Comparison of ENCODE assay signal across 10 cellular contexts in genomic region chr9:928363-929042, GRCh38. TPM values are rescaled to one million over a fixed set of nuclear protein-coding genes. Genes with fewer than 3 reads are reported as not detected.
DNase-seq lines count a peak whose midpoint lies in the region; ATAC-seq and TF ChIP-seq lines count a peak whose summit lies in the region.
"Had no signal": no experiment of that assay in that cellular context is flagged by ENCODE, and none has a peak within 500 bp of the region (broad histone marks: within the 10 kb centered on the region; RNA-seq: fewer than 3 reads in every experiment).

No MANE protein-coding gene starts in this region.

- peak; percentile 47 for DNase-seq in Daoy (ENCODE audit: low read depth)
- DNase-seq in fibroblast of villous mesenchyme (ENCODE audit: low read depth) = no peak
- DNase-seq in effector memory CD8-positive, alpha-beta T cell = no peak
- DNase-seq in NCI-H1105 (lab: John Stamatoyannopoulos, UW) = no peak
- DNase-seq in ovary = no peak
- DNase-seq in SHP77 treated with DMSO at 0.1 percent for 48 hours (lab: John Stamatoyannopoulos, UW) = no peak

- H2AFZ ChIP-seq in Loucy (ENCODE audit: low read length) = no peak overlapping the region

- ATAC-seq in GM19463 (IDR thresholded peaks at IDR 0.05; ENCODE audit: unreplicated experiment) = peak; percentile 75
- no peak for ATAC-seq in effector memory CD8-positive, alpha-beta T cell (replicated peaks)

- no peaks in the 10 kb centered on the region for H4K20me1 ChIP-seq in Loucy (ENCODE audit: insufficient read depth, low read length, poor library complexity, severe bottlenecking)

- TF ChIP-seq POLR2A in ovary (IDR thresholded peaks at IDR 0.05) = no peak

- H3K36me3 Mint-ChIP-seq in effector memory CD8-positive, alpha-beta T cell (ENCODE audit: insufficient read depth) = no peaks in the 10 kb centered on the region

- no peak for TF ChIP-seq EP300 in ovary (IDR thresholded peaks at IDR 0.05)

- intact Hi-C loops in ovary (cut with DNase I) = no loop called here

- H3K36me3 ChIP-seq in Loucy (ENCODE audit: insufficient read depth, low read length) (no peaks in the 10 kb centered on the region), ovary (no peaks in the 10 kb centered on the region)

- H3K79me2 ChIP-seq in Loucy (ENCODE audit: insufficient read depth, low read length) = no peaks in the 10 kb centered on the region

- no peak overlapping the region for H3K27ac ChIP-seq in ovary

- no peak overlapping the region for H3K4me3 Mint-ChIP-seq in effector memory CD8-positive, alpha-beta T cell
- H3K4me3 Mint-ChIP-seq: T-helper 1 cell treated with Interleukin-12 subunit alpha and Interleukin-12 subunit beta and Interleukin-4 antibody, amounts not matched to agents 30 μg/mL and 1 μg/mL, for 36 hours had no signal

- TF ChIP-seq CTCF in Loucy (conservative IDR thresholded peaks at IDR 0.05; ENCODE audit: low read length) (peak; percentile 79), fibroblast of villous mesenchyme (IDR thresholded peaks at IDR 0.05; ENCODE audit: insufficient read depth, low read depth, low read length) (peak; percentile 42), ovary (IDR thresholded peaks at IDR 0.05) (no peak)

- no peak overlapping the region for H3K4me2 ChIP-seq in Loucy (ENCODE audit: low read depth, low read length, poor library complexity, severe bottlenecking)

- H3K9me3 ChIP-seq in Loucy (ENCODE audit: insufficient read depth, low read depth, low read length) (no peaks in the 10 kb centered on the region), ovary (no peaks in the 10 kb centered on the region)

- H3K9me2 ChIP-seq in Loucy (replicated peaks; ENCODE audit: low read depth, low read length) = no peaks in the 10 kb centered on the region

- no peaks in the 10 kb centered on the region for H3K4me1 Mint-ChIP-seq in effector memory CD8-positive, alpha-beta T cell (ENCODE audit: low read depth in 2 of 2)

- no peak overlapping the region for H3K4me3 ChIP-seq in Loucy (ENCODE audit: low read length, poor library complexity, severe bottlenecking)
- no peak overlapping the region for H3K4me3 ChIP-seq in fibroblast of villous mesenchyme (ENCODE audit: low read depth, low read length)
- H3K4me3 ChIP-seq in ovary = no peak overlapping the region
- H3K4me3 ChIP-seq: lung had no signal

- H3K27me3 ChIP-seq in Loucy (ENCODE audit: insufficient read depth, low read length, poor library complexity, severe bottlenecking) (no peaks in the 10 kb centered on the region), ovary (no peaks in the 10 kb centered on the region)

- H3K9ac ChIP-seq in Loucy (ENCODE audit: low read depth, low read length, poor library complexity, severe bottlenecking) = no peak overlapping the region

- H3K4me1 ChIP-seq in Loucy (ENCODE audit: insufficient read depth, low read length, poor library complexity, severe bottlenecking) = no peaks in the 10 kb centered on the region
- H3K4me1 ChIP-seq in ovary (ENCODE audit: insufficient read depth) = no peaks in the 10 kb centered on the region

- H3K27ac Mint-ChIP-seq in effector memory CD8-positive, alpha-beta T cell = no peak overlapping the region
- H3K27ac Mint-ChIP-seq: T-helper 1 cell treated with Interleukin-12 subunit alpha and Interleukin-12 subunit beta and Interleukin-4 antibody, amounts not matched to agents 30 μg/mL and 1 μg/mL, for 36 hours had no signal

- 66 to 75% (median 74%) methylated on average over 6 of the region's 6 CpGs for WGBS in ovary, 3 donors

- no peaks in the 10 kb centered on the region for H3K9me3 Mint-ChIP-seq in effector memory CD8-positive, alpha-beta T cell
- H3K9me3 Mint-ChIP-seq: T-helper 1 cell treated with Interleukin-12 subunit alpha and Interleukin-12 subunit beta and Interleukin-4 antibody, amounts not matched to agents 30 μg/mL and 1 μg/mL, for 36 hours had no signal

- no peaks in the 10 kb centered on the region for H3F3A ChIP-seq in Loucy (ENCODE audit: low read depth)

- H3K27me3 Mint-ChIP-seq in effector memory CD8-positive, alpha-beta T cell = peaks cover 17 to 20% of the 10 kb centered on the region in 2 donors

RNA-seq across cellular contexts. Expression of gene DMRT3, which starts 48.0 kb away (rescaled TPM):
- not detected in 2 replicates for total RNA-seq in Daoy (2014; rRNA removed; shearing (Covaris generic))
- not detected in 2 replicates for total RNA-seq in fibroblast of villous mesenchyme
- total RNA-seq in ovary = not detected
- under 1 TPM in 1 of 2 donors, not detected in 1; 0.17 TPM for polyA plus RNA-seq in ovary
- total RNA-seq: lung had no signal

Comparison
In these comparisons a context has a peak if more than half of its experiments do, and no peak if none do; other contexts are left out.
1. CTCF ChIP-seq: peak in Loucy (single experiment) and fibroblast of villous mesenchyme (single experiment); none in ovary (0 of 3).